In genomic region chr10:95792874-95793285, GRCh38 we compare ENCODE assay signal across 2 cellular contexts.
TF ChIP-seq lines count a peak whose summit lies in the region.

No MANE protein-coding gene starts in this region.

TF ChIP-seq in liver, 16 proteins besides CTCF, POLR2A, EP300 and RAD21:
- TF ChIP-seq ZBTB33 (IDR thresholded peaks at IDR 0.05), result no peak
- no peak for TF ChIP-seq GABPA (IDR thresholded peaks at IDR 0.05 in 1 of 2, conservative IDR thresholded peaks at IDR 0.05 in 1 of 2)
- no peak for TF ChIP-seq NR2F2 (IDR thresholded peaks at IDR 0.05)
- TF ChIP-seq FOXA2 (IDR thresholded peaks at IDR 0.05), result no peak
- TF ChIP-seq EGR1 (IDR thresholded peaks at IDR 0.05; ENCODE audit: low read depth in 2 of 2), result no peak
- no peak for TF ChIP-seq HNF4G (IDR thresholded peaks at IDR 0.05)
- TF ChIP-seq HNF4A (conservative IDR thresholded peaks at IDR 0.05), result no peak
- no peak for TF ChIP-seq FOXA1 (IDR thresholded peaks at IDR 0.05)
- no peak for TF ChIP-seq MAX (IDR thresholded peaks at IDR 0.05)
- no peak for TF ChIP-seq TAF1 (conservative IDR thresholded peaks at IDR 0.05)
- TF ChIP-seq SP1 (IDR thresholded peaks at IDR 0.05), result peak; percentile 14
- no peak for TF ChIP-seq ATF3 (IDR thresholded peaks at IDR 0.05)
- no peak for TF ChIP-seq REST (IDR thresholded peaks at IDR 0.05)
- TF ChIP-seq RXRA (IDR thresholded peaks at IDR 0.05), result no peak
- no peak for TF ChIP-seq JUND (IDR thresholded peaks at IDR 0.05)
- TF ChIP-seq YY1 (IDR thresholded peaks at IDR 0.05), result peak; percentile 40

TF ChIP-seq in HepG2, 621 proteins besides CTCF, POLR2A, EP300 and RAD21:
- TF ChIP-seq PLSCR1 (CRISPR knock-in tag; IDR thresholded peaks at IDR 0.05; ENCODE audit: borderline replicate concordance) (no peak), DNMT3B (CRISPR knock-in tag; conservative IDR thresholded peaks at IDR 0.05) (no peak), CBFB (CRISPR knock-in tag; IDR thresholded peaks at IDR 0.05) (no peak), ZNF704 (CRISPR knock-in tag; IDR thresholded peaks at IDR 0.05; ENCODE audit: borderline replicate concordance) (no peak), ZNF484 (CRISPR knock-in tag; IDR thresholded peaks at IDR 0.05; ENCODE audit: borderline replicate concordance, low read depth) (no peak), FOXM1 (CRISPR knock-in tag; IDR thresholded peaks at IDR 0.05) (no peak), NRL (CRISPR knock-in tag; IDR thresholded peaks at IDR 0.05; ENCODE audit: borderline replicate concordance) (no peak), NBN (conservative IDR thresholded peaks at IDR 0.05) (no peak), ZNF205 (CRISPR knock-in tag; IDR thresholded peaks at IDR 0.05) (no peak), ZNF512 (CRISPR knock-in tag; IDR thresholded peaks at IDR 0.05) (no peak), ZFYVE20 (CRISPR knock-in tag; IDR thresholded peaks at IDR 0.05; ENCODE audit: borderline replicate concordance, low read depth) (no peak), SPEN (CRISPR knock-in tag; IDR thresholded peaks at IDR 0.05; ENCODE audit: low read depth) (no peak)
